Comparison of ENCODE assay signal across 22 cellular contexts in the genomic region with DNA sequence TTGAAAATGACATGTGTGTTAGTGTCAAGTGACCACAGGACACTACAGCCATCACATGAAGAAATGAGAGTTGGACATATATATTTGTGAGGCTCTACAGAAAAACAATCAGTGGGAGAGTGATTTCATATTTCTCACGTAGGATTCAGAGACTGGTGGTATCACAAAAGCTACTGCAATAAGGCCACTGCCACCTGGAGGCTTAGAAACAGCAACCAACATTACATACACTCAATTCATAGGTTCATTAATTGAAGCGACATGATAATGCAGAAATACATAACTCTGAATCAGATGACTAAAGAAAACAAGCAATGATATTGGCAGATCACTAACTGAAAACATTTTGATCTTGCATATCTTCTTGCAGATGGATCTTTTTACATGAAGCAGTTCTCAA.
"Had no signal": no experiment of that assay in that cellular context is flagged by ENCODE, and none has a peak within 500 bp of the region (broad histone marks: within the 10 kb centered on the region; RNA-seq: fewer than 3 reads in every experiment).

No MANE protein-coding gene starts in this region.

- DNase-seq: activated CD4-positive, alpha-beta T cell treated with anti-CD3 and anti-CD28 coated beads, Interleukin-2, amount 10 ng/mL, durations not matched to agents 7 days and 5 days; activated CD8-positive, alpha-beta T cell treated with anti-CD3 and anti-CD28 coated beads, Interleukin-2, amount 10 ng/mL, durations not matched to agents 7 days and 5 days; activated naive CD4-positive, alpha-beta T cell treated with anti-CD3 and anti-CD28 coated beads for 36 hours; activated T-cell treated with anti-CD3 and anti-CD28 coated beads, Interleukin-2, amount 50 U/mL, for 24 hours; anterior cingulate cortex; caudate nucleus; cortex of kidney; effector CD4-positive, alpha-beta T cell; naive B cell; transverse colon; uterus had no signal

- H3K4me1 ChIP-seq: esophagus muscularis mucosa, neural progenitor cell, prostate gland, right atrium auricular region, suprapubic skin, uterus had no signal

- H3K4me3 Mint-ChIP-seq: activated CD4-positive, alpha-beta T cell treated with anti-CD3 and anti-CD28 coated beads, Interleukin-2, amount 10 ng/mL, durations not matched to agents 7 days and 5 days; activated CD8-positive, alpha-beta T cell treated with anti-CD3 and anti-CD28 coated beads, Interleukin-2, amount 10 ng/mL, durations not matched to agents 7 days and 5 days; activated naive CD4-positive, alpha-beta T cell treated with anti-CD3 and anti-CD28 coated beads for 36 hours; activated T-cell treated with anti-CD3 and anti-CD28 coated beads, Interleukin-2, amount 50 U/mL, for 24 hours; brain; memory B cell; naive B cell; neural progenitor cell; stimulated activated naive CD8-positive, alpha-beta T cell treated with anti-CD3 and anti-CD28 coated beads, Interleukin-15, Interleukin-2, amounts not matched to agents 100 ng/mL and 50 ng/mL, for 24 hours had no signal

- H3K4me2 ChIP-seq: neural progenitor cell had no signal

- H3K4me3 ChIP-seq: esophagus muscularis mucosa, neural progenitor cell, prostate gland, right atrium auricular region, skin epidermis, suprapubic skin, transverse colon, uterus had no signal

- H3K36me3 Mint-ChIP-seq: brain, memory B cell, naive B cell, neural progenitor cell had no signal

- H3K27me3 Mint-ChIP-seq: activated CD4-positive, alpha-beta T cell treated with anti-CD3 and anti-CD28 coated beads, Interleukin-2, amount 10 ng/mL, durations not matched to agents 7 days and 5 days; activated T-cell treated with anti-CD3 and anti-CD28 coated beads, Interleukin-2, amount 50 U/mL, for 24 hours; memory B cell; stimulated activated naive CD8-positive, alpha-beta T cell treated with anti-CD3 and anti-CD28 coated beads, Interleukin-15, Interleukin-2, amounts not matched to agents 100 ng/mL and 50 ng/mL, for 24 hours had no signal

- H3K9ac ChIP-seq: neural progenitor cell had no signal

- H3K4me1 Mint-ChIP-seq: activated CD4-positive, alpha-beta T cell treated with anti-CD3 and anti-CD28 coated beads, Interleukin-2, amount 10 ng/mL, durations not matched to agents 7 days and 5 days; brain; memory B cell; naive B cell had no signal

- H2AFZ ChIP-seq: neural progenitor cell had no signal

- H3K27ac Mint-ChIP-seq: activated CD4-positive, alpha-beta T cell treated with anti-CD3 and anti-CD28 coated beads, Interleukin-2, amount 10 ng/mL, durations not matched to agents 7 days and 5 days; activated CD8-positive, alpha-beta T cell treated with anti-CD3 and anti-CD28 coated beads, Interleukin-2, amount 10 ng/mL, durations not matched to agents 7 days and 5 days; activated naive CD4-positive, alpha-beta T cell treated with anti-CD3 and anti-CD28 coated beads for 36 hours; activated T-cell treated with anti-CD3 and anti-CD28 coated beads, Interleukin-2, amount 50 U/mL, for 24 hours; activated T-helper 2 cell treated with anti-CD3 and anti-CD28 coated beads, Interferon-gamma antibody, Interleukin-2, Interleukin-4, amounts not matched to agents 10 μg/mL and 5 μg/mL and 100 μg/mL, durations not matched to agents 14 hours and 24 hours and 36 hours; memory B cell; naive B cell; neural progenitor cell; stimulated activated naive CD8-positive, alpha-beta T cell treated with anti-CD3 and anti-CD28 coated beads, Interleukin-15, Interleukin-2, amounts not matched to agents 100 ng/mL and 50 ng/mL, for 24 hours had no signal

- H3K36me3 ChIP-seq: esophagus muscularis mucosa, neural progenitor cell, prostate gland, right atrium auricular region, suprapubic skin, transverse colon, uterus had no signal

- H3K27ac ChIP-seq: esophagus muscularis mucosa, neural progenitor cell, prostate gland, right atrium auricular region, skin epidermis, suprapubic skin, transverse colon, uterus had no signal

- H3K9me3 Mint-ChIP-seq: activated CD4-positive, alpha-beta T cell treated with anti-CD3 and anti-CD28 coated beads, Interleukin-2, amount 10 ng/mL, durations not matched to agents 7 days and 5 days; brain; neural progenitor cell; stimulated activated naive CD8-positive, alpha-beta T cell treated with anti-CD3 and anti-CD28 coated beads, Interleukin-15, Interleukin-2, amounts not matched to agents 100 ng/mL and 50 ng/mL, for 24 hours had no signal

- ATAC-seq: activated CD4-positive, CD25-positive, alpha-beta regulatory T cell treated with anti-CD3 and anti-CD28 coated beads, Interleukin-2, amount 50 U/mL, for 24 hours; activated CD8-positive, alpha-beta T cell treated with anti-CD3 and anti-CD28 coated beads, Interleukin-2, amount 10 ng/mL, durations not matched to agents 7 days and 5 days had no signal

- H3K27me3 ChIP-seq: esophagus muscularis mucosa, neural progenitor cell, right atrium auricular region, suprapubic skin, transverse colon, uterus had no signal

- H3K9me3 ChIP-seq: esophagus muscularis mucosa, prostate gland, right atrium auricular region, suprapubic skin, transverse colon, uterus had no signal
